In the genomic region with DNA sequence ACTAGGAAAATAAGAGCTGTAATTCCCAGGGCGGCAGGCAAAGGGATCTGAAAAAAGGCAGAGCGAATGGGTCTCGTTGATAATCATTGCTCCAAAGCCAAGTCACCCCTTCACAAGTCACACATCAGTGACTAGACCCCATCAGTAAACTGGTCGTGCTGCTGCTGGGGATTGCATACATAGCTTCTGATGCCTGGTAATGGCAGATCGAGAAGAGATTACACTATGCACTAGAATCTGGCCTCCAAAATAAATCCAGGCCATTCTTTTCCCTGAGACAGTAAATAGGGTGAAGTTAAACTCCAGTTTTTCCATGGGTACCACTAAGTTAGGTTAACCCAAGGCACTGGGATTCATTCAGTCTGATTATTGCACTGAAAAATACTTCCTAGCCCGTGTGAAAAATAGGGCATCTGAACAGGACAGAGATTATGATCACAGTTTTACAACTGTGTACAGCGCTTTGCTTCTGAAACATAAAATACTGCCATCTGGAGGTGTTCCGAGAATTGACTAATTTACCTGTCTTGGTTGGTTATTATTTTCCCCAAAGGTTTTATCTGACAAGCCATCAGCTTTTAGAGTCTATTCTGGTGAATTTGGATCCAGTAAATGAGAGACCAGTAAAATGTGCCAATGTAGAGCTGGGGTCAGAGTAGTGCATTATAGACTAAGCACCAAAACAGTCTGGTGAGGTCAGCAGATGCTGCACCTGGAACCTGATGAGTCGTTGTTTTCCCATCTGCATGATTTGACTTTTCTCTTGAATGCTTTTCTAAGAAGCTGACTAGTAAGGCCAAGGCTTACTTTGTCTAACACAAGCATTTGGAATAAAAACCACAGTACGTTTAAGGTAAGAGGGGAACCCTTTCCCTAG, we compare ENCODE assay signal across 12 cellular contexts.
DNase-seq lines count a peak whose midpoint lies in the region; ATAC-seq and TF ChIP-seq lines count a peak whose summit lies in the region.
"Had no signal": no experiment of that assay in that cellular context is flagged by ENCODE, and none has a peak within 500 bp of the region (broad histone marks: within the 10 kb centered on the region; RNA-seq: fewer than 3 reads in every experiment).

No MANE protein-coding gene starts in this region.

- no peak overlapping the region for H3K4me3 Mint-ChIP-seq in activated naive CD8-positive, alpha-beta T cell treated with anti-CD3 and anti-CD28 coated beads, Interleukin-2, amount 50 U/mL, for 24 hours
- no peak overlapping the region for H3K4me3 Mint-ChIP-seq in nephron progenitor cell
- no peak overlapping the region for H3K4me3 Mint-ChIP-seq in osteocyte (ENCODE audit: unreplicated experiment)
- H3K4me3 Mint-ChIP-seq: effector memory CD8-positive, alpha-beta T cell had no signal

- peak; percentile 54 for ATAC-seq in activated naive CD8-positive, alpha-beta T cell treated with anti-CD3 and anti-CD28 coated beads, Interleukin-2, amount 50 U/mL, for 24 hours
- ATAC-seq in HG03442 (IDR thresholded peaks at IDR 0.05; ENCODE audit: unreplicated experiment): no peak
- ATAC-seq: effector memory CD8-positive, alpha-beta T cell; GM12878 had no signal

- peaks cover 41% of the 10 kb centered on the region for H3K4me1 Mint-ChIP-seq in activated naive CD8-positive, alpha-beta T cell treated with anti-CD3 and anti-CD28 coated beads, Interleukin-2, amount 50 U/mL, for 24 hours
- H3K4me1 Mint-ChIP-seq in nephron progenitor cell (peaks cover 20% of the 10 kb centered on the region), osteocyte (ENCODE audit: unreplicated experiment) (peaks cover 4% of the 10 kb centered on the region)

- no peaks in the 10 kb centered on the region for H3K9me3 Mint-ChIP-seq in activated naive CD8-positive, alpha-beta T cell treated with anti-CD3 and anti-CD28 coated beads, Interleukin-2, amount 50 U/mL, for 24 hours
- H3K9me3 Mint-ChIP-seq in nephron progenitor cell (peaks cover 14% of the 10 kb centered on the region), osteocyte (ENCODE audit: unreplicated experiment) (peaks cover 9% of the 10 kb centered on the region)
- H3K9me3 Mint-ChIP-seq: effector memory CD8-positive, alpha-beta T cell had no signal

- peak overlapping the region; percentile 60 for H3K27ac Mint-ChIP-seq in activated naive CD8-positive, alpha-beta T cell treated with anti-CD3 and anti-CD28 coated beads, Interleukin-2, amount 50 U/mL, for 24 hours
- H3K27ac Mint-ChIP-seq in nephron progenitor cell (peak overlapping the region; percentile 13), osteocyte (ENCODE audit: unreplicated experiment) (no peak overlapping the region)
- H3K27ac Mint-ChIP-seq: effector memory CD8-positive, alpha-beta T cell had no signal

- H3K36me3 Mint-ChIP-seq in activated naive CD8-positive, alpha-beta T cell treated with anti-CD3 and anti-CD28 coated beads, Interleukin-2, amount 50 U/mL, for 24 hours (ENCODE audit: low read depth): peaks cover 49% of the 10 kb centered on the region
- H3K36me3 Mint-ChIP-seq in nephron progenitor cell (ENCODE audit: low read depth): peaks cover 53% of the 10 kb centered on the region
- peaks cover 22% of the 10 kb centered on the region for H3K36me3 Mint-ChIP-seq in osteocyte (ENCODE audit: unreplicated experiment)

- TF ChIP-seq EP300 in Ishikawa (IDR thresholded peaks at IDR 0.05; ENCODE audit: borderline replicate concordance): no peak

- TF ChIP-seq RAD21 in Ishikawa (IDR thresholded peaks at IDR 0.05; ENCODE audit: low read depth): peak; percentile 35; the same call in 1 of the 2 replicates

- H3K27me3 Mint-ChIP-seq in activated naive CD8-positive, alpha-beta T cell treated with anti-CD3 and anti-CD28 coated beads, Interleukin-2, amount 50 U/mL, for 24 hours: no peaks in the 10 kb centered on the region
- H3K27me3 Mint-ChIP-seq in nephron progenitor cell (ENCODE audit: low read depth, poor library complexity) (no peaks in the 10 kb centered on the region), osteocyte (ENCODE audit: unreplicated experiment) (no peaks in the 10 kb centered on the region)
- H3K27me3 Mint-ChIP-seq: effector memory CD8-positive, alpha-beta T cell had no signal

- DNase-seq in activated CD4-positive, alpha-beta T cell treated with anti-CD3 and anti-CD28 coated beads for 48 hours: peak; percentile 31
- no peak for DNase-seq in activated CD4-positive, alpha-beta T cell treated with anti-CD3 and anti-CD28 coated beads, Interleukin-2, amount 50 U/mL, for 1 hour
- DNase-seq in activated naive CD8-positive, alpha-beta T cell treated with anti-CD3 and anti-CD28 coated beads, Interleukin-2, amount 50 U/mL, for 24 hours: no peak
- DNase-seq in nephron progenitor cell: no peak
- no peak for DNase-seq in stimulated activated naive CD4-positive, alpha-beta T cell (lab: John Stamatoyannopoulos, UW)
- no peak for DNase-seq in osteocyte (ENCODE audit: extremely low spot score, unreplicated experiment)
- DNase-seq: activated effector memory CD4-positive, alpha-beta T cell treated with anti-CD3 and anti-CD28 coated beads, Interleukin-2, amount 50 U/mL, for 16 hours; effector memory CD8-positive, alpha-beta T cell; NCI-H2029 treated with DMSO at 0.1 percent for 48 hours had no signal

- TF ChIP-seq CTCF in nephron progenitor cell (IDR thresholded peaks at IDR 0.05) (no peak), osteocyte (IDR thresholded peaks at IDR 0.05) (no peak)

TF ChIP-seq in Ishikawa, 13 proteins besides CTCF, POLR2A, EP300 and RAD21:
- TF ChIP-seq TAF1 (IDR thresholded peaks at IDR 0.05; ENCODE audit: low read depth): no peak
- TF ChIP-seq FOXM1 (IDR thresholded peaks at IDR 0.05; ENCODE audit: borderline replicate concordance, low read depth): no peak
TF ChIP-seq in Ishikawa: peak in this region for 0.
